8 cellular contexts compared by ENCODE assay signal in the genomic region with DNA sequence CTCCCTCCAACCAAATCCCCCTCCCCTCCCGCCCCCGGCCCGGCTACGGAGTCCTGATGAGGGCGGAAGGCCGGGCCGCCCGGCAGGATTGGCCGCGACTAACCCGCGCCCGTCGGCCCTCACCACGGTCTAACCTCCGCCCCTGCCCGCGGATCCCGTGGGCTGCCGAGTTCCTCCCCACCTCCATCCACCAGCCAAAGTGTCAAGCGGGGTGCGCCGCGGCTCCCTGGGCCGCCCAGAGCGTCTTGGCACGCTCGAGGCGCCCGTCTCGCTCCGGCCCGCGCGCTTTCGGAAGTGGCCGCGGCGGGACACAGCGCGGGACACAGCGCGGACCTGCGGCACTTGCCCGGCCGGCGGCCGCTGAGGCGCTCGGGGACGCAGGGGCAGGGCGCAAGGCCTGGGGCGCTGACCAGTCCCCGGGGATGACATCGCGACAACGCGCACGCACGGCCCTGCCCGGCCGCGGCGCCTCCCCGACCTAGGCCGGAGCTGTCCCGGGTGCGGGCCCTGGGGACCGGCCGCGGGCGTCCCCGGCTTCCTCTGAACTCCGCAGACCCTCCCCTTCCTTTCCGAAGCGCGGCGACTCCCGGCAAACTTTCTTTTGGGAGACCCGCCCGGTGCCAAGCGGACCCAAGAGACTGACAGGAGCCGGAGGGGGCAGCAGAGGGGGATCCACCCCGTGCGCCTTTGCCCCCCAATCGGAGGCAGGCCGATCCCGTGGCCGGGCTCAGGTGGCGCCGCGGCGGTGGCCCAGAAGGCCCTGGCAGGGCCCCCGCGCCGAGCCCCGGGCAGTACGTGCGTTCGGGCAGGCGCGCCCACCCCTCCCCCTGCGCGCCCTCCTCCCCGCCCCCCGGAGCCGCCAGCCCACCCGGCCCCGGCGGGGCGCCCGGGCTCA.
DNase-seq lines count a peak whose midpoint lies in the region; ATAC-seq and TF ChIP-seq lines count a peak whose summit lies in the region.

No MANE protein-coding gene starts in this region.

- H3K9me3 Mint-ChIP-seq in T-helper 2 cell treated with Interferon-gamma antibody and Interleukin-4, amounts not matched to agents 5 μg/mL and 100 μg/mL, for 36 hours, result no peaks in the 10 kb centered on the region
- H3K9me3 Mint-ChIP-seq in chondrocyte (ENCODE audit: low read depth), result no peaks in the 10 kb centered on the region
- no peaks in the 10 kb centered on the region for H3K9me3 Mint-ChIP-seq in stimulated activated effector memory CD8-positive, alpha-beta T cell treated with anti-CD3 and anti-CD28 coated beads, Interleukin-12 subunit alpha, Interleukin-12 subunit beta, amount 100 ng/mL, for 72 hours

- peak; percentile 29 for ATAC-seq in GM19025 (IDR thresholded peaks at IDR 0.05; ENCODE audit: low read depth, unreplicated experiment)
- ATAC-seq in HG03139 (IDR thresholded peaks at IDR 0.05; ENCODE audit: unreplicated experiment), result peak; percentile 29
- ATAC-seq in left lung, result peak; percentile 67
- ATAC-seq in stimulated activated effector memory CD8-positive, alpha-beta T cell treated with anti-CD3 and anti-CD28 coated beads, Interleukin-12 subunit alpha, Interleukin-12 subunit beta, amount 100 ng/mL, for 72 hours, result peak; percentile 58

- H3K9me3 ChIP-seq in left lung, result no peaks in the 10 kb centered on the region

- DNase-seq in BJ (ENCODE audit: low read depth), result no peak
- DNase-seq in T-helper 2 cell treated with Interferon-gamma antibody and Interleukin-4, amounts not matched to agents 5 μg/mL and 100 μg/mL, for 36 hours (ENCODE audit: low spot score), result peak; percentile 34
- DNase-seq in chondrocyte (ENCODE audit: low spot score), result no peak
- DNase-seq in left lung, result peak; percentile 44 to 83
- peak in 1 of 2 donors; percentile 79 for DNase-seq in stimulated activated effector memory CD8-positive, alpha-beta T cell treated with anti-CD3 and anti-CD28 coated beads, Interleukin-12 subunit alpha, Interleukin-12 subunit beta, amount 100 ng/mL, for 72 hours (ENCODE audit: low spot score in 2 of 2)
- DNase-seq in H4 (ENCODE audit: low spot score), result no peak

- intact Hi-C loops in left lung (cut with DNase I), result no loop called here

- peaks cover 57% of the 10 kb centered on the region for H3K27me3 Mint-ChIP-seq in T-helper 2 cell treated with Interferon-gamma antibody and Interleukin-4, amounts not matched to agents 5 μg/mL and 100 μg/mL, for 36 hours (ENCODE audit: low read depth)
- H3K27me3 Mint-ChIP-seq in chondrocyte (ENCODE audit: low read depth), result peaks cover 20% of the 10 kb centered on the region

- peaks cover 14% of the 10 kb centered on the region for H3K27me3 ChIP-seq in BJ (ENCODE audit: control insufficient read depth, insufficient read depth, low read length)
- H3K27me3 ChIP-seq in left lung, result peaks cover 0 to 59% of the 10 kb centered on the region in 2 donors

- H3K4me1 Mint-ChIP-seq in T-helper 2 cell treated with Interferon-gamma antibody and Interleukin-4, amounts not matched to agents 5 μg/mL and 100 μg/mL, for 36 hours (ENCODE audit: low read depth), result peaks cover 35% of the 10 kb centered on the region
- peaks cover 14% of the 10 kb centered on the region for H3K4me1 Mint-ChIP-seq in chondrocyte (ENCODE audit: low read depth)
- H3K4me1 Mint-ChIP-seq in stimulated activated effector memory CD8-positive, alpha-beta T cell treated with anti-CD3 and anti-CD28 coated beads, Interleukin-12 subunit alpha, Interleukin-12 subunit beta, amount 100 ng/mL, for 72 hours, result peaks cover 37% of the 10 kb centered on the region

- POLR2A ChIA-PET in BJ (lab: Charles Lee), result no interaction called here

- H3K4me3 Mint-ChIP-seq in T-helper 2 cell treated with Interferon-gamma antibody and Interleukin-4, amounts not matched to agents 5 μg/mL and 100 μg/mL, for 36 hours, result peak overlapping the region; percentile 78
- peak overlapping the region; percentile 71 for H3K4me3 Mint-ChIP-seq in chondrocyte (ENCODE audit: unreplicated experiment)
- peak overlapping the region; percentile 76 for H3K4me3 Mint-ChIP-seq in stimulated activated effector memory CD8-positive, alpha-beta T cell treated with anti-CD3 and anti-CD28 coated beads, Interleukin-12 subunit alpha, Interleukin-12 subunit beta, amount 100 ng/mL, for 72 hours

- H3K4me1 ChIP-seq in left lung, result peaks cover 2 to 10% of the 10 kb centered on the region in 2 donors

- H3K36me3 ChIP-seq in BJ (ENCODE audit: control insufficient read depth, insufficient read depth, low read length), result no peaks in the 10 kb centered on the region
- no peaks in the 10 kb centered on the region for H3K36me3 ChIP-seq in left lung

- peak overlapping the region; percentile 66 for H3K4me3 ChIP-seq in BJ (ENCODE audit: low read depth, low read length)
- peak overlapping the region; percentile 66 to 74 for H3K4me3 ChIP-seq in left lung

- H3K27ac Mint-ChIP-seq in T-helper 2 cell treated with Interferon-gamma antibody and Interleukin-4, amounts not matched to agents 5 μg/mL and 100 μg/mL, for 36 hours, result peak overlapping the region; percentile 80
- H3K27ac Mint-ChIP-seq in chondrocyte (ENCODE audit: unreplicated experiment), result peak overlapping the region; percentile 41
- H3K27ac Mint-ChIP-seq in stimulated activated effector memory CD8-positive, alpha-beta T cell treated with anti-CD3 and anti-CD28 coated beads, Interleukin-12 subunit alpha, Interleukin-12 subunit beta, amount 100 ng/mL, for 72 hours, result peak overlapping the region; percentile 90

- peak overlapping the region; percentile 85 to 93 for H3K27ac ChIP-seq in left lung

- TF ChIP-seq CTCF in BJ (IDR thresholded peaks at IDR 0.05; ENCODE audit: insufficient read depth, low read depth, low read length) (no peak), chondrocyte (IDR thresholded peaks at IDR 0.05) (peak; percentile 20), left lung (IDR thresholded peaks at IDR 0.05) (no peak)

- H3K36me3 Mint-ChIP-seq in T-helper 2 cell treated with Interferon-gamma antibody and Interleukin-4, amounts not matched to agents 5 μg/mL and 100 μg/mL, for 36 hours (ENCODE audit: low read depth), result peaks cover 6% of the 10 kb centered on the region
- H3K36me3 Mint-ChIP-seq in chondrocyte (ENCODE audit: low read depth), result no peaks in the 10 kb centered on the region
- H3K36me3 Mint-ChIP-seq in stimulated activated effector memory CD8-positive, alpha-beta T cell treated with anti-CD3 and anti-CD28 coated beads, Interleukin-12 subunit alpha, Interleukin-12 subunit beta, amount 100 ng/mL, for 72 hours, result peaks cover 62% of the 10 kb centered on the region

- CTCF ChIA-PET in BJ (lab: Yijun Ruan, JAX), result interaction anchor here (1.0 to 2.5 kb wide), 3 partner anchors 83 to 1243 kb away, joined by 3 to 7 read pairs (median 4); no protein-coding TSS in a partner anchor

Comparison
In these comparisons a context has a peak if more than half of its experiments do, and no peak if none do; other contexts are left out.
1. DNase-seq: peak in T-helper 2 cell treated with Interferon-gamma antibody and Interleukin-4, amounts not matched to agents 5 μg/mL and 100 μg/mL, for 36 hours (single experiment) and left lung (2 of 2); none in BJ (single experiment), chondrocyte (single experiment) and H4 (single experiment).
2. Peak in every context shown above with its lines, with median percentiles within 50 percentile points of each other: ATAC-seq, H3K27ac Mint-ChIP-seq and H3K4me3 Mint-ChIP-seq.